ENCODE assay signal across 33 cellular contexts in the genomic region with DNA sequence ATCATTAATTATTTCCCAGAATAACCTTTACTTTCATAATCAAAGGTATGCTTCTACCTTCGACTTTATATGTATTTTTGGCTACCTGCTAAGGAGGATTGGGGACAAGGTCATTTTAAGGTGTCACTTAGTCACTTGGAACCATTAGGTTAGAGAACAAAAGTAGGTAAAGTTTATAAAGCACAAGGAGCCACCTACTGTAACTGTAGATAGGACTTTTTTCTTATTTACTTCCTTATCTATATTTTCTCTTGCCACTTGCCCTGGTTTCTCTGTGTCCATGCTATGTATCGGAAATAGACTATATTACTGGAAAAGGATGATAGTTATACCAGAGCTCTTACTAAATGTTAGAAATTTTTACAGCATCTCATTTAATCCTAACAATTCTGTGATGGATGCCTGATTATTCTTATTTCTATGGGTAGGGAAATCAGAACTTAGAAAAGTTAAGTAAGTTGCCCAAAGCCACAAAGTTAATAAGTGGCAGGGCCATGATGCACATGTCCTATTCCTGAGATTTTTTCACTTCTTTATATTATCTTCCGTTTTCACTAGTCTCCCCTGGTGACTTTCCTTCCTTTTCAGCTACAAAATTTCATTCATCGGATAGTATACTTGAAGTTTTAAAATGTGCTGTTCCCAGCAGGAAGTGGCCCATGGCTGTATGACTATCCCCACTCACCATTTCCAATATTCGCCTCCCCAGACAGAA.
DNase-seq lines count a peak whose midpoint lies in the region; ATAC-seq, FAIRE-seq and TF ChIP-seq lines count a peak whose summit lies in the region.
"Had no signal": no experiment of that assay in that cellular context is flagged by ENCODE, and none has a peak within 500 bp of the region (broad histone marks: within the 10 kb centered on the region; RNA-seq: fewer than 3 reads in every experiment).

No MANE protein-coding gene starts in this region.

- no peaks in the 10 kb centered on the region for H3K9me3 ChIP-seq in pancreas
- no peaks in the 10 kb centered on the region for H3K9me3 ChIP-seq in thoracic aorta
- H3K9me3 ChIP-seq: body of pancreas, esophagus muscularis mucosa, suprapubic skin had no signal

- no peaks in the 10 kb centered on the region for H3K36me3 ChIP-seq in pancreas
- no peaks in the 10 kb centered on the region for H3K36me3 ChIP-seq in thoracic aorta
- H3K36me3 ChIP-seq: esophagus muscularis mucosa, suprapubic skin had no signal

- peak in 3 of 4 donors; percentile 41 to 56 (median 44) for ATAC-seq in pancreas
- ATAC-seq in thoracic aorta (ENCODE audit: insufficient number of reproducible peaks, low FRiP score, low read depth), result no peak
- no peak for ATAC-seq in HG03442 (IDR thresholded peaks at IDR 0.05; ENCODE audit: unreplicated experiment)
- ATAC-seq: activated CD4-positive, CD25-positive, alpha-beta regulatory T cell treated with anti-CD3 and anti-CD28 coated beads, Interleukin-2, amount 50 U/mL, for 24 hours; Panc1; sciatic nerve; T-helper 17 cell had no signal

- WGBS in pancreas, 2 donors, result 68 to 70% methylated on average over 5 of the region's 5 CpGs

- H3K27ac Mint-ChIP-seq in chondrocyte (ENCODE audit: unreplicated experiment), result peak overlapping the region; percentile 84
- H3K27ac Mint-ChIP-seq: B cell, endodermal cell, H9, T-helper 17 cell had no signal

- no peak overlapping the region for H3K4me3 Mint-ChIP-seq in chondrocyte (ENCODE audit: unreplicated experiment)
- H3K4me3 Mint-ChIP-seq: B cell; CD4-positive, alpha-beta memory T cell; endodermal cell; H9; neural crest cell; T-helper 17 cell had no signal

- H3K4me3 ChIP-seq in pancreas (no peak overlapping the region), thoracic aorta (no peak overlapping the region)
- H3K4me3 ChIP-seq: body of pancreas, esophagus muscularis mucosa, suprapubic skin had no signal

- no peak for DNase-seq in H54 (ENCODE audit: insufficient read length, low spot score)
- no peak for DNase-seq in chondrocyte (ENCODE audit: low spot score)
- DNase-seq in pancreas, result no peak
- DNase-seq in thoracic aorta (ENCODE audit: low spot score), result no peak
- no peak for DNase-seq in caudate nucleus (lab: John Stamatoyannopoulos, UW)
- no peak for DNase-seq in posterior vena cava (ENCODE audit: low spot score)
- DNase-seq: activated CD4-positive, alpha-beta T cell treated with anti-CD3 and anti-CD28 coated beads, Interleukin-2, amount 50 U/mL, for 48 hours; activated naive CD4-positive, alpha-beta T cell treated with Interleukin-2 at 50 U/mL for 16 hours; activated T-cell treated with anti-CD3 and anti-CD28 coated beads, Interleukin-2, amount 50 U/mL, for 48 hours; CD4-positive, alpha-beta memory T cell; dermis blood vessel endothelial cell; DMS 273 treated with DMSO at 0.1 percent for 48 hours; endodermal cell; foreskin fibroblast; H9; mammary epithelial cell; NCI-H1436; NCI-H2081; NCI-H2227 treated with DMSO at 0.1 percent for 48 hours; NCI-H526; SHP77; stimulated activated CD4-positive, alpha-beta T cell treated with anti-CD3 and anti-CD28 coated beads, Interleukin-4, amount 100 ng/mL, for 24 hours; T-helper 17 cell had no signal

- no peaks in the 10 kb centered on the region for H3K27me3 Mint-ChIP-seq in chondrocyte (ENCODE audit: low read depth)
- H3K27me3 Mint-ChIP-seq: B cell; CD4-positive, alpha-beta memory T cell; T-helper 17 cell had no signal

- peaks cover 28 to 42% (median 28%) of the 10 kb centered on the region in 3 donors for H3K4me1 ChIP-seq in pancreas
- H3K4me1 ChIP-seq in thoracic aorta (ENCODE audit: control insufficient read depth in 1 of 2, low read depth in 2 of 2), result peaks cover 20 to 68% of the 10 kb centered on the region in 2 donors

- intact Hi-C loops in pancreas (cut with DNase I) (no loop called here), posterior vena cava (cut with DNase I) (loop anchor here in 1 of 2 donors (5.0 to 10.0 kb wide), 2 partner anchors 75 to 1587 kb away; no protein-coding TSS in a partner anchor)

- H3K9me3 Mint-ChIP-seq in chondrocyte (ENCODE audit: low read depth), result no peaks in the 10 kb centered on the region
- H3K9me3 Mint-ChIP-seq: CD4-positive, alpha-beta memory T cell; endodermal cell; H9; neural crest cell had no signal

- FAIRE-seq in H54 (lab: Jason Lieb, UNC) (peak; percentile 68), pancreas (lab: Jason Lieb, UNC) (no peak)
- FAIRE-seq: TTC549 had no signal

- TF ChIP-seq CTCF in chondrocyte (IDR thresholded peaks at IDR 0.05) (no peak), pancreas (IDR thresholded peaks at IDR 0.05) (no peak), thoracic aorta (IDR thresholded peaks at IDR 0.05) (no peak)

- H3K27me3 ChIP-seq in pancreas, result no peaks in the 10 kb centered on the region
- H3K27me3 ChIP-seq in thoracic aorta (replicated peaks; ENCODE audit: insufficient read depth), result no peaks in the 10 kb centered on the region
- H3K27me3 ChIP-seq: body of pancreas, esophagus muscularis mucosa, suprapubic skin had no signal

- H3K27ac ChIP-seq in pancreas (peak overlapping the region in 2 of 4 donors; percentile 18 to 39), thoracic aorta (peak overlapping the region; percentile 52 to 56), caudate nucleus (ENCODE audit: low read depth, low read length) (no peak overlapping the region)
- H3K27ac ChIP-seq: suprapubic skin had no signal

- TF ChIP-seq POLR2A in H54 (IDR thresholded peaks at IDR 0.05; ENCODE audit: low read depth, low read length), result no peak

- no peaks in the 10 kb centered on the region for H3K36me3 Mint-ChIP-seq in chondrocyte (ENCODE audit: low read depth)
- H3K36me3 Mint-ChIP-seq: CD4-positive, alpha-beta memory T cell had no signal

- H3K4me1 Mint-ChIP-seq in chondrocyte (ENCODE audit: low read depth), result peaks cover 69% of the 10 kb centered on the region
- H3K4me1 Mint-ChIP-seq: CD4-positive, alpha-beta memory T cell had no signal

Comparison
In these comparisons a context has a peak if more than half of its experiments do, and no peak if none do; other contexts are left out.
1. ATAC-seq: peak in pancreas (3 of 4); none in thoracic aorta (single experiment) and HG03442 (single experiment).